ENCODE assay signal across 11 cellular contexts in the genomic region with DNA sequence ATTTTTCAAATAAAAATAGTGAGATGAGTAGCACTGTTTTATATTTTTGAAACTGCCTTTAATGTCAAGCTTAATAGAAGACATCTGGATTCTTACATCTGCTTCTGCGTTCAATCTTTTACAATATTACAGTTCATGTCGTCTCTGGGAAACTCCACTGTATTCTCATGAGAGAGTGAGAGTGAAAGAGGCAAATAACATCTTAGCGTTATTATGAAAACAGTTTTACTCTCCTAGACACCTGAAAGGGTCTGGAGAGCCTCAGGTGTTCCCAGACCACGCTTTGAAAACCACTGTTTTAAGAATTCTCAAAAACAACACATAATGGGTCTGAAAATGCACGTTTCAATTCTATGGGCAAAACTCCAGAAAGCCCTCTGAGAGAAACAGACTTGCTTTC.
DNase-seq lines count a peak whose midpoint lies in the region; ATAC-seq and TF ChIP-seq lines count a peak whose summit lies in the region.
"Had no signal": no experiment of that assay in that cellular context is flagged by ENCODE, and none has a peak within 500 bp of the region (broad histone marks: within the 10 kb centered on the region; RNA-seq: fewer than 3 reads in every experiment).

No MANE protein-coding gene starts in this region.

- no peaks in the 10 kb centered on the region for H3K9me3 Mint-ChIP-seq in Calu3 (ENCODE audit: low read depth, unreplicated experiment)
- H3K9me3 Mint-ChIP-seq in activated T-cell treated with anti-CD3 and anti-CD28 coated beads, Interleukin-2, amount 50 U/mL, for 24 hours: no peaks in the 10 kb centered on the region

- ATAC-seq in GM21447 (IDR thresholded peaks at IDR 0.05; ENCODE audit: unreplicated experiment): peak; percentile 74
- peak; percentile 69 for ATAC-seq in HG03175 (IDR thresholded peaks at IDR 0.05; ENCODE audit: unreplicated experiment)

- H3K4me1 Mint-ChIP-seq in Calu3 (ENCODE audit: low read depth, unreplicated experiment): peaks cover 72% of the 10 kb centered on the region
- peaks cover 2% of the 10 kb centered on the region for H3K4me1 Mint-ChIP-seq in activated T-cell treated with anti-CD3 and anti-CD28 coated beads, Interleukin-2, amount 50 U/mL, for 24 hours (ENCODE audit: low read depth)

- intact Hi-C loops in Calu3 (cut with micrococcal nuclease; ENCODE audit: unreplicated experiment): no loop called here

- peak overlapping the region; percentile 91 for H3K27ac Mint-ChIP-seq in Calu3 (ENCODE audit: unreplicated experiment)
- H3K27ac Mint-ChIP-seq in activated T-cell treated with anti-CD3 and anti-CD28 coated beads, Interleukin-2, amount 50 U/mL, for 24 hours: no peak overlapping the region

- BruUV-seq in Calu3 (replicated peaks; lab: Mats Ljungman, UMichigan): no TSS peak

- peaks cover 45% of the 10 kb centered on the region for H3K36me3 Mint-ChIP-seq in Calu3 (ENCODE audit: insufficient read depth, unreplicated experiment)
- H3K36me3 Mint-ChIP-seq in activated T-cell treated with anti-CD3 and anti-CD28 coated beads, Interleukin-2, amount 50 U/mL, for 24 hours (ENCODE audit: low read depth): no peaks in the 10 kb centered on the region

- H3K4me3 Mint-ChIP-seq in Calu3 (ENCODE audit: low read depth, unreplicated experiment): no peak overlapping the region
- H3K4me3 Mint-ChIP-seq in activated T-cell treated with anti-CD3 and anti-CD28 coated beads, Interleukin-2, amount 50 U/mL, for 24 hours: no peak overlapping the region

- DNase-seq in Calu3 (no peak), epithelial cell of prostate (ENCODE audit: low read depth, low spot score) (no peak), D341Med (ENCODE audit: low spot score) (no peak), GDM1 (lab: John Stamatoyannopoulos, UW) (no peak), NCI-H128 (lab: John Stamatoyannopoulos, UW; ENCODE audit: unreplicated experiment) (no peak)
- no peak for DNase-seq in activated T-cell treated with anti-CD3 and anti-CD28 coated beads, Interleukin-2, amount 50 U/mL, for 24 hours
- DNase-seq: activated CD4-positive, alpha-beta T cell treated with anti-CD3 and anti-CD28 coated beads, Interleukin-2, amount 50 U/mL, for 1 hour; BE2C; NCI-H510A treated with DMSO at 0.1 percent for 48 hours had no signal

- H3K27me3 Mint-ChIP-seq in Calu3 (ENCODE audit: unreplicated experiment): no peaks in the 10 kb centered on the region
- H3K27me3 Mint-ChIP-seq in activated T-cell treated with anti-CD3 and anti-CD28 coated beads, Interleukin-2, amount 50 U/mL, for 24 hours: no peaks in the 10 kb centered on the region

- CTCF ChIA-PET in Calu3 (lab: Charles Lee): interaction anchor here (1.1 kb wide), 1 partner anchor 37 kb away, joined by 4 read pairs; no protein-coding TSS in a partner anchor

- no peak for TF ChIP-seq CTCF in Calu3 (IDR thresholded peaks at IDR 0.05; ENCODE audit: unreplicated experiment)

- H3K27ac ChIP-seq in epithelial cell of prostate: peak overlapping the region; percentile 59
